Comparison of ENCODE assay signal across 27 cellular contexts in the genomic region with DNA sequence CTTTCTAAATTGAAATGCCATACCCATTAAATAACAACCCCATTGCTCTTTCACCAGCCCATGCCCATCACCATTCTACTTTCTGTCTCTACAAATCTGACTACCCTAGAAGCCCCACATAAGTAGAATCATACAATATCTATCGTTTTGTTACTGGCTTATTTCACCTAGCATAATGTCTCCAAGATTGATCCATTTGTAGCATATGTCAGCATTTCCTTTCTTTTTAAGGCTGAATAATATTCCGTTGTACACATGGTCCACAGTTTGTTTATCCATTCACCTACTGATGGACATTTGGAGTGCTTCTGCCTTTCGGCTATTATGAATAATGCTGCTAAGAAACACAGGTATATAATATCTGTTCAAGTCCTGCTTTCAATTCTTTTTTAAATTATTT.
"Had no signal": no experiment of that assay in that cellular context is flagged by ENCODE, and none has a peak within 500 bp of the region (broad histone marks: within the 10 kb centered on the region; RNA-seq: fewer than 3 reads in every experiment).

No MANE protein-coding gene starts in this region.

- FAIRE-seq: urothelium cell line had no signal

- H3K36me3 ChIP-seq: stomach, suprapubic skin, thoracic aorta, thyroid gland, tibial artery, tibial nerve, transverse colon, upper lobe of left lung, upper lobe of right lung, uterus, vagina had no signal

- ATAC-seq: stimulated activated effector memory CD8-positive, alpha-beta T cell treated with anti-CD3 and anti-CD28 coated beads, Interleukin-12 subunit alpha, Interleukin-12 subunit beta, amount 100 ng/mL, for 72 hours; stimulated activated memory B cell treated with anti-CD40 and anti-IgM and Interleukin-4, amounts not matched to agents 10 μg/mL and 1 μg/mL and 100 μg/mL, for 72 hours; stimulated activated naive B cell treated with anti-CD40 and anti-IgM and Interleukin-4, amounts not matched to agents 10 μg/mL and 1 μg/mL and 100 μg/mL, for 72 hours; stimulated activated naive CD8-positive, alpha-beta T cell treated with anti-CD3 and anti-CD28 coated beads, Interleukin-15, amount 100 ng/mL, for 72 hours; stimulated activated naive CD8-positive, alpha-beta T cell treated with anti-CD3 and anti-CD28 coated beads, Interleukin-15, Interleukin-2, amounts not matched to agents 100 U/mL and 50 U/mL, for 24 hours; upper lobe of right lung had no signal

- H3K4me3 ChIP-seq: stomach, suprapubic skin, testis, thoracic aorta, thyroid gland, tibial artery, tibial nerve, transverse colon, upper lobe of left lung, upper lobe of right lung, uterus, vagina had no signal

- H3K27me3 ChIP-seq: stomach, suprapubic skin, testis, thyroid gland, tibial artery, tibial nerve, transverse colon, upper lobe of left lung, upper lobe of right lung, uterus, vagina had no signal

- H3K4me1 ChIP-seq: stomach, suprapubic skin, testis, thyroid gland, tibial artery, tibial nerve, transverse colon, upper lobe of left lung, upper lobe of right lung, uterus, vagina had no signal

- H3K9me3 ChIP-seq: stomach, suprapubic skin, testis, thoracic aorta, thyroid gland, tibial artery, tibial nerve, transverse colon, upper lobe of left lung, upper lobe of right lung, uterus, vagina had no signal

- H3K27ac ChIP-seq: stomach, suprapubic skin, testis, thoracic aorta, thyroid gland, tibial artery, tibial nerve, transverse colon, upper lobe of left lung, upper lobe of right lung, uterus, vagina had no signal

- DNase-seq: stimulated activated CD4-positive, alpha-beta T cell treated with anti-CD3 and anti-CD28 coated beads, Interleukin-2, amount 100 ng/mL, for 48 hours; stimulated activated CD4-positive, alpha-beta T cell treated with anti-CD3 and anti-CD28 coated beads, Interleukin-4, amount 100 ng/mL, for 1 hour; stimulated activated CD4-positive, alpha-beta T cell treated with anti-CD3 and anti-CD28 coated beads, Interleukin-4, amount 100 ng/mL, for 24 hours; stimulated activated CD4-positive, alpha-beta T cell treated with anti-CD3 and anti-CD28 coated beads, Interleukin-4, amount 100 ng/mL, for 4 hours; stimulated activated CD8-positive, alpha-beta memory T cell treated with anti-CD3 and anti-CD28 coated beads, Interleukin-4, amount 100 ng/mL, for 48 hours; stimulated activated naive B cell treated with anti-CD40 and anti-IgM and Interleukin-4, amounts not matched to agents 10 μg/mL and 1 μg/mL and 100 μg/mL, for 72 hours; stimulated activated naive CD4-positive, alpha-beta T cell; stimulated activated naive CD4-positive, alpha-beta T cell treated with Interleukin-2 at 50 U/mL for 16 hours; stimulated activated naive CD8-positive, alpha-beta T cell treated with anti-CD3 and anti-CD28 coated beads, Interleukin-15, amount 100 ng/mL, for 72 hours; stimulated activated naive CD8-positive, alpha-beta T cell treated with anti-CD3 and anti-CD28 coated beads, Interleukin-15, Interleukin-2, amounts not matched to agents 100 U/mL and 50 U/mL, for 24 hours; stomach; substantia nigra; testis; thyroid gland; tibial artery; transverse colon; trophoblast cell; upper lobe of left lung; upper lobe of right lung; uterus had no signal
